Comparison of ENCODE assay signal across 17 cellular contexts in genomic region chr16:65754799-65755691, GRCh38.
DNase-seq lines count a peak whose midpoint lies in the region; ATAC-seq and TF ChIP-seq lines count a peak whose summit lies in the region.
"Had no signal": no experiment of that assay in that cellular context is flagged by ENCODE, and none has a peak within 500 bp of the region (broad histone marks: within the 10 kb centered on the region; RNA-seq: fewer than 3 reads in every experiment).

No MANE protein-coding gene starts in this region.

- peaks cover 28% of the 10 kb centered on the region for H3K27me3 ChIP-seq in AG04450 (ENCODE audit: control insufficient read depth, insufficient read depth, low read length)
- H3K27me3 ChIP-seq in effector memory CD4-positive, alpha-beta T cell (replicated peaks; ENCODE audit: control insufficient read depth, insufficient read depth, low read length, poor library complexity, severe bottlenecking) = no peaks in the 10 kb centered on the region

- H3K9me3 ChIP-seq in AG04450 (ENCODE audit: control insufficient read depth, insufficient read depth, low read length) = no peaks in the 10 kb centered on the region
- no peaks in the 10 kb centered on the region for H3K9me3 ChIP-seq in effector memory CD4-positive, alpha-beta T cell (ENCODE audit: control insufficient read depth, low read length)
- H3K9me3 ChIP-seq: Caco-2 had no signal

- CTCF ChIA-PET in AG04450 (lab: Charles Lee) = no interaction called here

- peaks cover 2% of the 10 kb centered on the region for H3K9me3 Mint-ChIP-seq in nephron

- no peaks in the 10 kb centered on the region for H3K36me3 Mint-ChIP-seq in nephron (ENCODE audit: low read depth)

- H3K4me3 Mint-ChIP-seq in nephron = peak overlapping the region in 2 of 3 experiments; percentile 21 to 22

- no peak overlapping the region for H3K4me3 ChIP-seq in AG04450 (ENCODE audit: low read depth, low read length)
- H3K4me3 ChIP-seq in fibroblast of mammary gland (ENCODE audit: control insufficient read depth, low read depth, low read length) = no peak overlapping the region
- no peak overlapping the region for H3K4me3 ChIP-seq in effector memory CD4-positive, alpha-beta T cell (ENCODE audit: insufficient read depth, low read depth, low read length, poor library complexity, severe bottlenecking)

- peaks cover 83% of the 10 kb centered on the region for H3K4me1 Mint-ChIP-seq in nephron

- ATAC-seq in HG03280 (IDR thresholded peaks at IDR 0.05; ENCODE audit: unreplicated experiment) = no peak
- ATAC-seq: Panc1; stimulated activated naive CD8-positive, alpha-beta T cell treated with anti-CD3 and anti-CD28 coated beads, Interleukin-15, Interleukin-2, amounts not matched to agents 100 U/mL and 50 U/mL, for 24 hours had no signal

- POLR2A ChIA-PET in AG04450 (lab: Yijun Ruan, JAX) = interaction anchor here (0.7 kb wide), 1 partner anchor 375 kb away, joined by 3 read pairs; no protein-coding TSS in a partner anchor

- no peaks in the 10 kb centered on the region for H3K4me1 ChIP-seq in effector memory CD4-positive, alpha-beta T cell (ENCODE audit: control insufficient read depth, insufficient read depth, low read length, poor library complexity, severe bottlenecking)
- H3K4me1 ChIP-seq: Caco-2 had no signal

- H3K27ac ChIP-seq in AG04450 (ENCODE audit: low read depth, low read length) = no peak overlapping the region
- H3K27ac ChIP-seq in effector memory CD4-positive, alpha-beta T cell (ENCODE audit: insufficient read depth, low read length, poor library complexity, severe bottlenecking) = no peak overlapping the region

- DNase-seq in AG04450 (ENCODE audit: low read depth, low spot score) (peak; percentile 26), RPMI7951 (ENCODE audit: low read depth) (peak; percentile 60), fibroblast of mammary gland (ENCODE audit: low read depth) (peak; percentile 35), G401 (ENCODE audit: low spot score) (no peak)
- no peak for DNase-seq in activated effector memory CD4-positive, alpha-beta T cell treated with Interleukin-2 at 50 U/mL for 16 hours
- no peak for DNase-seq in effector memory CD4-positive, alpha-beta T cell
- DNase-seq: aorta; Caco-2; kidney glomerular epithelial cell; NCI-H2107; NCI-H774; stimulated activated CD4-positive, alpha-beta T cell treated with anti-CD3 and anti-CD28 coated beads, Interleukin-15, amount 100 ng/mL, for 24 hours; stimulated activated naive CD8-positive, alpha-beta T cell treated with anti-CD3 and anti-CD28 coated beads, Interleukin-15, Interleukin-2, amounts not matched to agents 100 U/mL and 50 U/mL, for 24 hours had no signal

- peak overlapping the region; percentile 86 to 97 (median 91) for H3K27ac Mint-ChIP-seq in nephron
- H3K27ac Mint-ChIP-seq: activated T-helper 2 cell treated with anti-CD3 and anti-CD28 coated beads, Interferon-gamma antibody, Interleukin-2, Interleukin-4, amounts not matched to agents 10 μg/mL and 5 μg/mL and 100 μg/mL, durations not matched to agents 14 hours and 24 hours and 36 hours had no signal

- in situ Hi-C loops in G401 (cut with HindIII; ENCODE audit: low sequenced_read_pairs) = no loop called here

- TF ChIP-seq CTCF in AG04450 (IDR thresholded peaks at IDR 0.05; ENCODE audit: low read depth, low read length) (no peak), fibroblast of mammary gland (conservative IDR thresholded peaks at IDR 0.05; ENCODE audit: control insufficient read depth, insufficient read depth, low read depth, low read length) (no peak), nephron (IDR thresholded peaks at IDR 0.05; ENCODE audit: unreplicated experiment in 3 of 3) (no peak)

- no peaks in the 10 kb centered on the region for H3K27me3 Mint-ChIP-seq in nephron (ENCODE audit: low read depth)

- no peaks in the 10 kb centered on the region for H3K36me3 ChIP-seq in effector memory CD4-positive, alpha-beta T cell (ENCODE audit: control insufficient read depth, insufficient read depth, low read length)

Comparison
In these comparisons a context has a peak if more than half of its experiments do, and no peak if none do; other contexts are left out.
1. DNase-seq: peak in AG04450 (single experiment), RPMI7951 (single experiment) and fibroblast of mammary gland (single experiment); none in activated effector memory CD4-positive, alpha-beta T cell treated with Interleukin-2 at 50 U/mL for 16 hours (single experiment), G401 (single experiment) and effector memory CD4-positive, alpha-beta T cell (0 of 3).